1 cellular context compared by ENCODE assay signal in genomic region chr21:25647632-25648031, GRCh38.
TF ChIP-seq lines count a peak whose summit lies in the region.

No MANE protein-coding gene starts in this region.

TF ChIP-seq in GM12878, 131 proteins besides CTCF, POLR2A, EP300 and RAD21:
- 0 out of 2 replicates have a peak, but pooled peaks have one; percentile 17 for TF ChIP-seq IKZF1 (conservative IDR thresholded peaks at IDR 0.05)
- no peak for TF ChIP-seq CUX1 (IDR thresholded peaks at IDR 0.05; ENCODE audit: insufficient replicate concordance, low read depth, low read length)
- TF ChIP-seq RCOR1 (conservative IDR thresholded peaks at IDR 0.05; ENCODE audit: low read depth, low read length) = no peak
- TF ChIP-seq RUNX3 (IDR thresholded peaks at IDR 0.05; ENCODE audit: low read length) = peak; percentile 38; the same call in 1 of the 2 replicates
